In the genomic region with DNA sequence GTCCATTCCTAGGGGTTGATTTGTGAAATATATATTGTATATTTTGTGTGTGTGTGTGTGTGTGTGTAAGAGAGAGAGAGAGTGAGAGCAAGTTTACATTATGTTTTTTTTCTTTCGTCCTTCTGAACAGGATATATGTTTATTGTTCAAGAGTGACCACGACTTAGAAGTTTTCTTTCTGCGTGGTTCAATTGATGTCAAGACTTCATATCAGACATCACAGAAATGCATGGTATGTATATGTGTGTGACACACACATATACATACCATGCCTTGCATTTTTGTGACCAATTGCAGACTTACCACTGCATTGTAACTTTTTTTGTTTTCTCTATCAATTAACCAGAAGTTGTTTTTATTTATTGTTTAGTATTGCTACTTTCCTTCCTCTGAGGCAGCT, we compare ENCODE assay signal across 15 cellular contexts. TPM values are rescaled to one million over a fixed set of nuclear protein-coding genes. Genes with fewer than 3 reads are reported as not detected.
DNase-seq lines count a peak whose midpoint lies in the region; ATAC-seq and TF ChIP-seq lines count a peak whose summit lies in the region.
"Had no signal": no experiment of that assay in that cellular context is flagged by ENCODE, and none has a peak within 500 bp of the region (broad histone marks: within the 10 kb centered on the region; RNA-seq: fewer than 3 reads in every experiment).

No MANE protein-coding gene starts in this region.

- no peak for ATAC-seq in GM18873 (IDR thresholded peaks at IDR 0.05; ENCODE audit: low FRiP score, unreplicated experiment)
- ATAC-seq: activated CD8-positive, alpha-beta memory T cell treated with anti-CD3 and anti-CD28 coated beads, Interleukin-2, amount 10 ng/mL, durations not matched to agents 7 days and 5 days; stimulated activated naive CD8-positive, alpha-beta T cell treated with anti-CD3 and anti-CD28 coated beads, Interleukin-15, amount 100 ng/mL, for 72 hours had no signal

- peak overlapping the region; percentile 87; the same call in 1 of the 2 replicates for H3K9ac ChIP-seq in GM23248
- H3K9ac ChIP-seq in fibroblast of lung (ENCODE audit: insufficient read depth, low read length): no peak overlapping the region
- H3K9ac ChIP-seq in parathyroid adenoma: no peak overlapping the region

- TF ChIP-seq CTCF in WI38 (IDR thresholded peaks at IDR 0.05; ENCODE audit: low read depth, low read length) (no peak), fibroblast of lung (conservative IDR thresholded peaks at IDR 0.05 in 1 of 2, IDR thresholded peaks at IDR 0.05 in 1 of 2; ENCODE audit: low read depth in 1 of 2, low read length in 2 of 2) (no peak), parathyroid adenoma (IDR thresholded peaks at IDR 0.05) (no peak)

- H3K36me3 ChIP-seq in GM23248 (ENCODE audit: low read depth): no peaks in the 10 kb centered on the region
- H3K36me3 ChIP-seq in fibroblast of lung (ENCODE audit: control insufficient read depth, insufficient read depth, low read length): no peaks in the 10 kb centered on the region
- no peaks in the 10 kb centered on the region for H3K36me3 ChIP-seq in parathyroid adenoma (ENCODE audit: control insufficient read depth, insufficient read depth, low read length)

- H3K4me2 ChIP-seq in GM23248 (ENCODE audit: unreplicated experiment) (peak overlapping the region; percentile 91), fibroblast of lung (ENCODE audit: extremely low read depth, insufficient read depth, low read length) (peak overlapping the region; percentile 88), parathyroid adenoma (ENCODE audit: low read length) (peak overlapping the region; percentile 5)

- H3K27me3 ChIP-seq in GM23248 (replicated peaks; ENCODE audit: insufficient read depth) (no peaks in the 10 kb centered on the region), fibroblast of lung (ENCODE audit: control insufficient read depth, insufficient read depth, low read length) (no peaks in the 10 kb centered on the region), parathyroid adenoma (ENCODE audit: control insufficient read depth, insufficient read depth, low read length) (no peaks in the 10 kb centered on the region)

- DNase-seq in GM23248: no peak
- peak in 1 of 2 donors; percentile 31 for DNase-seq in fibroblast of lung (ENCODE audit: low read depth in 2 of 2)
- no peak for DNase-seq in NOMO-1 treated with dmso at 0.1 percent for 144 hours (lab: John Stamatoyannopoulos, UW; ENCODE audit: unreplicated experiment)
- no peak for DNase-seq in SW 1271 (lab: John Stamatoyannopoulos, UW)
- no peak for DNase-seq in amygdala (lab: John Stamatoyannopoulos, UW)
- DNase-seq: activated CD8-positive, alpha-beta memory T cell treated with anti-CD3 and anti-CD28 coated beads, Interleukin-2, amount 10 ng/mL, durations not matched to agents 7 days and 5 days; GF-D8; NCI-H1417; NCI-H526 treated with DMSO at 0.1 percent for 48 hours; SHP77 treated with DMSO at 0.1 percent for 48 hours; stimulated activated naive CD8-positive, alpha-beta T cell treated with anti-CD3 and anti-CD28 coated beads, Interleukin-15, amount 100 ng/mL, for 72 hours had no signal

- H4K20me1 ChIP-seq in GM23248 (ENCODE audit: insufficient read depth) (peaks cover 8% of the 10 kb centered on the region; the same call in 1 of the 2 replicates), fibroblast of lung (ENCODE audit: control insufficient read depth, extremely low read depth, insufficient read depth, low read length) (no peaks in the 10 kb centered on the region)

- no peaks in the 10 kb centered on the region for H3K9me2 ChIP-seq in GM23248 (ENCODE audit: insufficient read depth)

- H3K79me2 ChIP-seq in GM23248 (ENCODE audit: insufficient read depth) (peaks cover 88% of the 10 kb centered on the region), fibroblast of lung (ENCODE audit: control insufficient read depth, insufficient read depth, low read length) (peaks cover 68% of the 10 kb centered on the region), parathyroid adenoma (peaks cover 5% of the 10 kb centered on the region)

- 94 to 96% methylated on average over 3 of the region's 3 CpGs for WGBS in GM23248 (ENCODE audit: low coverage in 1 of 2, low lambda C conversion rate in 2 of 2, missing lambda C conversion rate in 2 of 2), 2 experiments

- H3K27ac ChIP-seq in GM23248 (peak overlapping the region; percentile 82; the same call in 1 of the 2 replicates), fibroblast of lung (ENCODE audit: insufficient read depth, low read length) (no peak overlapping the region), parathyroid adenoma (peak overlapping the region; percentile 19)
- H3K27ac ChIP-seq: C4-2B had no signal

- H2AFZ ChIP-seq in GM23248 (no peak overlapping the region), fibroblast of lung (ENCODE audit: low read length) (no peak overlapping the region), parathyroid adenoma (no peak overlapping the region)

- in situ Hi-C loops in GM23248 (cut with MboI): no loop called here

- H3K4me1 ChIP-seq in GM23248 (ENCODE audit: insufficient read depth) (peaks cover 52% of the 10 kb centered on the region), fibroblast of lung (ENCODE audit: control insufficient read depth, extremely low read depth, insufficient read depth, low read length) (peaks cover 19% of the 10 kb centered on the region), parathyroid adenoma (peaks cover 4% of the 10 kb centered on the region)

- H3K9me3 ChIP-seq in GM23248 (ENCODE audit: low read depth) (no peaks in the 10 kb centered on the region), fibroblast of lung (ENCODE audit: control insufficient read depth, insufficient read depth, low read depth, low read length) (no peaks in the 10 kb centered on the region), parathyroid adenoma (ENCODE audit: control insufficient read depth, low read length) (no peaks in the 10 kb centered on the region)

- H3K4me3 ChIP-seq in GM23248: peak overlapping the region; percentile 92
- H3K4me3 ChIP-seq in WI38 (ENCODE audit: low read depth, low read length): peak overlapping the region; percentile 95
- H3K4me3 ChIP-seq in fibroblast of lung (replicated peaks in 1 of 4; ENCODE audit: control extremely low read depth in 1 of 4, insufficient read depth in 1 of 4, low read depth in 3 of 4, low read length in 4 of 4): peak overlapping the region; percentile 71 to 98 (median 78)
- H3K4me3 ChIP-seq in parathyroid adenoma (ENCODE audit: low read depth, low read length): peak overlapping the region; percentile 75

- H3F3A ChIP-seq in GM23248 (ENCODE audit: insufficient read depth): peaks cover 37% of the 10 kb centered on the region

RNA-seq across cellular contexts. Expression of a gene that starts 2.5 kb away (rescaled TPM):
- 21.5 and 23.1 TPM in 2 replicates for total RNA-seq in GM23248 (2014; rRNA removed; shearing (Covaris generic))
- polyA plus RNA-seq in GM23248 (2016; fragmentation: Nextera tagmentation; extraction: Ambion mirVana) (9.5 and 10.1 TPM in 2 replicates), fibroblast of lung (20.5 and 21.8 TPM in 2 replicates)
- 6.4 and 11.9 TPM in 2 replicates for total RNA-seq in fibroblast of lung
- 7.9 and 9.8 TPM in 2 replicates for polyA plus RNA-seq in fibroblast of lung (2012)
- 26.8 and 31.5 TPM in 2 replicates for polyA minus RNA-seq in fibroblast of lung (ENCODE audit: low replicate concordance)
- total RNA-seq: activated CD8-positive, alpha-beta memory T cell treated with anti-CD3 and anti-CD28 coated beads, Interleukin-2, amount 10 ng/mL, durations not matched to agents 7 days and 5 days had no signal

Comparison
In these comparisons a context has a peak if more than half of its experiments do, and no peak if none do; other contexts are left out.
1. H3K4me2 ChIP-seq: peak in every context shown above with its lines; median percentile 91 in GM23248; 88 in fibroblast of lung; 5 in parathyroid adenoma.